In genomic region chr9:132743886-132744544, GRCh38 we compare ENCODE assay signal across 17 cellular contexts.
DNase-seq lines count a peak whose midpoint lies in the region; ATAC-seq and TF ChIP-seq lines count a peak whose summit lies in the region.
"Had no signal": no experiment of that assay in that cellular context is flagged by ENCODE, and none has a peak within 500 bp of the region (broad histone marks: within the 10 kb centered on the region; RNA-seq: fewer than 3 reads in every experiment).

No MANE protein-coding gene starts in this region.

- 9 to 11% methylated on average over 17 of the region's 17 CpGs for WGBS in ectodermal cell, 2 experiments
- WGBS in neuronal stem cell (ENCODE audit: extremely low coverage in 2 of 2, insufficient read length in 2 of 2, insufficient replicate concordance in 1 of 2), 2 donors: no CpG with 5 or more reads among the region's 17 CpGs

- no peak overlapping the region for H3K27ac Mint-ChIP-seq in GM23338
- no peak overlapping the region for H3K27ac Mint-ChIP-seq in activated T-cell treated with anti-CD3 and anti-CD28 coated beads, Interleukin-2, amount 50 U/mL, for 24 hours
- H3K27ac Mint-ChIP-seq: activated naive CD8-positive, alpha-beta T cell treated with anti-CD3 and anti-CD28 coated beads, Interleukin-2, amount 50 U/mL, for 24 hours; CD4-positive, CD25-positive, alpha-beta regulatory T cell had no signal

- no peaks in the 10 kb centered on the region for H3K9me3 Mint-ChIP-seq in GM23338
- H3K9me3 Mint-ChIP-seq in activated T-cell treated with anti-CD3 and anti-CD28 coated beads, Interleukin-2, amount 50 U/mL, for 24 hours: no peaks in the 10 kb centered on the region
- H3K9me3 Mint-ChIP-seq: activated naive CD8-positive, alpha-beta T cell treated with anti-CD3 and anti-CD28 coated beads, Interleukin-2, amount 50 U/mL, for 24 hours had no signal

- peak overlapping the region; percentile 75 for H3K4me3 Mint-ChIP-seq in GM23338
- no peak overlapping the region for H3K4me3 Mint-ChIP-seq in activated T-cell treated with anti-CD3 and anti-CD28 coated beads, Interleukin-2, amount 50 U/mL, for 24 hours
- H3K4me3 Mint-ChIP-seq: activated naive CD8-positive, alpha-beta T cell treated with anti-CD3 and anti-CD28 coated beads, Interleukin-2, amount 50 U/mL, for 24 hours; CD4-positive, CD25-positive, alpha-beta regulatory T cell had no signal

- H3K18ac ChIP-seq in neuronal stem cell (ENCODE audit: low read length): peak overlapping the region; percentile 84

- no peak overlapping the region for H4K91ac ChIP-seq in neuronal stem cell (ENCODE audit: low read depth, low read length, poor library complexity)

- no peak overlapping the region for H3K4ac ChIP-seq in neuronal stem cell (ENCODE audit: low read length)

- H3K23ac ChIP-seq in neuronal stem cell (ENCODE audit: low read depth, low read length, poor library complexity): no peak overlapping the region

- DNase-seq in AG20443 (ENCODE audit: low spot score) (peak; percentile 2), GM23338 (ENCODE audit: low spot score) (peak; percentile 37), neuronal stem cell (ENCODE audit: low spot score) (peak; percentile 33), NCI-H526 treated with DMSO at 0.1 percent for 48 hours (lab: John Stamatoyannopoulos, UW) (no peak)
- DNase-seq in activated T-cell treated with anti-CD3 and anti-CD28 coated beads, Interleukin-2, amount 50 U/mL, for 24 hours: no peak
- DNase-seq: activated CD4-positive, alpha-beta T cell treated with anti-CD3 and anti-CD28 coated beads, Interleukin-2, amount 50 U/mL, for 4 hours; activated gamma-delta T cell; activated naive CD8-positive, alpha-beta T cell treated with anti-CD3 and anti-CD28 coated beads, Interleukin-2, amount 50 U/mL, for 24 hours; CD4-positive, CD25-positive, alpha-beta regulatory T cell; kidney glomerular epithelial cell; NCI-H187; sigmoid colon; uterus had no signal

- ATAC-seq in GM23338: peak; percentile 8; the same call in 2 of the 3 replicates
- no peak for ATAC-seq in GM19455 (IDR thresholded peaks at IDR 0.05; ENCODE audit: unreplicated experiment)
- ATAC-seq: activated naive CD8-positive, alpha-beta T cell treated with anti-CD3 and anti-CD28 coated beads, Interleukin-2, amount 50 U/mL, for 24 hours had no signal

- peaks cover 45% of the 10 kb centered on the region for H3K4me1 Mint-ChIP-seq in GM23338
- peaks cover 6% of the 10 kb centered on the region for H3K4me1 Mint-ChIP-seq in activated T-cell treated with anti-CD3 and anti-CD28 coated beads, Interleukin-2, amount 50 U/mL, for 24 hours (ENCODE audit: low read depth)
- H3K4me1 Mint-ChIP-seq: activated naive CD8-positive, alpha-beta T cell treated with anti-CD3 and anti-CD28 coated beads, Interleukin-2, amount 50 U/mL, for 24 hours had no signal

- no peak overlapping the region for H4K8ac ChIP-seq in neuronal stem cell (ENCODE audit: low read depth, low read length)

- no peaks in the 10 kb centered on the region for H3K79me1 ChIP-seq in neuronal stem cell (ENCODE audit: low read depth, low read length)

- no peak overlapping the region for H2AK5ac ChIP-seq in neuronal stem cell (ENCODE audit: low read depth, low read length)

- no peaks in the 10 kb centered on the region for H4K20me1 ChIP-seq in GM23338 (replicated peaks; ENCODE audit: insufficient read depth)

- no peak for TF ChIP-seq CTCF in GM23338 (conservative IDR thresholded peaks at IDR 0.05; ENCODE audit: low read depth in 2 of 2)

- H2BK15ac ChIP-seq in neuronal stem cell (ENCODE audit: low read length): no peak overlapping the region

- H2AFZ ChIP-seq in GM23338: no peak overlapping the region
- no peak overlapping the region for H2AFZ ChIP-seq in neuronal stem cell (ENCODE audit: low read length)

- peak overlapping the region; percentile 49 for H3K4me3 ChIP-seq in GM23338
- no peak overlapping the region for H3K4me3 ChIP-seq in ectodermal cell (ENCODE audit: insufficient read depth, low read depth, low read length)
- no peak overlapping the region for H3K4me3 ChIP-seq in neuronal stem cell (ENCODE audit: low read length in 2 of 2)
- H3K4me3 ChIP-seq: sigmoid colon, uterus had no signal

- no peaks in the 10 kb centered on the region for H3K79me2 ChIP-seq in GM23338 (replicated peaks; ENCODE audit: insufficient read depth)

- H3K4me1 ChIP-seq in GM23338 (ENCODE audit: insufficient read depth) (peaks cover 25% of the 10 kb centered on the region), ectodermal cell (ENCODE audit: control insufficient read depth, insufficient read depth, low read length) (peaks cover 32% of the 10 kb centered on the region), neuronal stem cell (ENCODE audit: control insufficient read depth in 2 of 2, insufficient read depth in 1 of 2, low read depth in 1 of 2, low read length in 2 of 2) (peaks cover 21 to 27% of the 10 kb centered on the region in 2 donors)
- H3K4me1 ChIP-seq: sigmoid colon, uterus had no signal

- H2BK120ac ChIP-seq in neuronal stem cell (ENCODE audit: low read depth, low read length): no peak overlapping the region

- H3K9ac ChIP-seq in neuronal stem cell (ENCODE audit: low read depth, low read length, poor library complexity): no peak overlapping the region
- H3K9ac ChIP-seq: KMS-11 had no signal

- peaks cover 46% of the 10 kb centered on the region for H3K27me3 Mint-ChIP-seq in GM23338 (ENCODE audit: insufficient read depth, low read depth, poor library complexity)
- H3K27me3 Mint-ChIP-seq in activated T-cell treated with anti-CD3 and anti-CD28 coated beads, Interleukin-2, amount 50 U/mL, for 24 hours: peaks cover 57% of the 10 kb centered on the region

- H3K9me3 ChIP-seq in ectodermal cell (ENCODE audit: control insufficient read depth, low read length) (no peaks in the 10 kb centered on the region), neuronal stem cell (replicated peaks in 1 of 2; ENCODE audit: control insufficient read depth in 2 of 2, insufficient read depth in 1 of 2, low read depth in 1 of 2, low read length in 2 of 2) (peaks cover 0 to 2% of the 10 kb centered on the region in 2 donors)
- H3K9me3 ChIP-seq: HAP-1, sigmoid colon, uterus had no signal

- H3K36me3 ChIP-seq in GM23338 (ENCODE audit: insufficient read depth) (no peaks in the 10 kb centered on the region), ectodermal cell (ENCODE audit: control insufficient read depth, insufficient read depth, low read length) (no peaks in the 10 kb centered on the region), neuronal stem cell (replicated peaks in 1 of 2; ENCODE audit: control insufficient read depth in 2 of 2, insufficient read depth in 2 of 2, low read length in 2 of 2) (no peaks in the 10 kb centered on the region)
- H3K36me3 ChIP-seq: HAP-1, sigmoid colon, uterus had no signal

- no peaks in the 10 kb centered on the region for H3K9me2 ChIP-seq in GM23338 (ENCODE audit: insufficient read depth)

- H3F3A ChIP-seq in GM23338 (replicated peaks; ENCODE audit: low read depth): no peaks in the 10 kb centered on the region

- peak overlapping the region; percentile 81 for H3K4me2 ChIP-seq in GM23338
- H3K4me2 ChIP-seq in neuronal stem cell (ENCODE audit: insufficient read depth, low read length, poor library complexity, severe bottlenecking): peak overlapping the region; percentile 38
- H3K4me2 ChIP-seq: KMS-11 had no signal

- peaks cover 32% of the 10 kb centered on the region for H3K27me3 ChIP-seq in GM23338 (ENCODE audit: insufficient read depth)
- peaks cover 74% of the 10 kb centered on the region for H3K27me3 ChIP-seq in ectodermal cell (ENCODE audit: control insufficient read depth, insufficient read depth, low read length, poor library complexity, severe bottlenecking)
- H3K27me3 ChIP-seq in neuronal stem cell (ENCODE audit: control insufficient read depth in 3 of 3, insufficient read depth in 3 of 3, low read depth in 1 of 3, low read length in 3 of 3): peaks cover 3 to 76% (median 20%) of the 10 kb centered on the region in 3 experiments

- no peak overlapping the region for H2BK5ac ChIP-seq in neuronal stem cell (ENCODE audit: low read length)

- H2BK12ac ChIP-seq in neuronal stem cell (ENCODE audit: low read length): no peak overlapping the region

- no peaks in the 10 kb centered on the region for H3K36me3 Mint-ChIP-seq in GM23338 (ENCODE audit: low read depth)
- H3K36me3 Mint-ChIP-seq in activated T-cell treated with anti-CD3 and anti-CD28 coated beads, Interleukin-2, amount 50 U/mL, for 24 hours (ENCODE audit: low read depth): no peaks in the 10 kb centered on the region
- H3K36me3 Mint-ChIP-seq: CD4-positive, CD25-positive, alpha-beta regulatory T cell had no signal

- H3K27ac ChIP-seq in GM23338 (ENCODE audit: low read depth) (no peak overlapping the region), ectodermal cell (ENCODE audit: insufficient read depth, low read depth, low read length, poor library complexity, severe bottlenecking) (peak overlapping the region; percentile 12), neuronal stem cell (replicated peaks; ENCODE audit: low read length) (no peak overlapping the region)
- H3K27ac ChIP-seq: KMS-11, sigmoid colon, uterus had no signal

- no peak overlapping the region for H3K14ac ChIP-seq in neuronal stem cell (ENCODE audit: low read length)

TF ChIP-seq in GM23338, 12 proteins besides CTCF, POLR2A, EP300 and RAD21 (continues in another document):
- TF ChIP-seq ZNF114 (CRISPR knock-in tag; IDR thresholded peaks at IDR 0.05) (no peak), ETS1 (IDR thresholded peaks at IDR 0.05) (no peak), CREB1 (CRISPR knock-in tag; IDR thresholded peaks at IDR 0.05; ENCODE audit: low read depth) (no peak), ZNF331 (CRISPR knock-in tag; IDR thresholded peaks at IDR 0.05; ENCODE audit: low read depth) (no peak), STAT1 (IDR thresholded peaks at IDR 0.05; ENCODE audit: unreplicated experiment) (no peak), NANOG (IDR thresholded peaks at IDR 0.05; ENCODE audit: borderline replicate concordance) (no peak)

Comparison
In these comparisons a context has a peak if more than half of its experiments do, and no peak if none do; other contexts are left out.
1. DNase-seq: peak in AG20443 (single experiment), GM23338 (single experiment) and neuronal stem cell (single experiment); none in activated T-cell treated with anti-CD3 and anti-CD28 coated beads, Interleukin-2, amount 50 U/mL, for 24 hours (single experiment) and NCI-H526 treated with DMSO at 0.1 percent for 48 hours (single experiment).